ENCODE assay signal across 14 cellular contexts in the genomic region with DNA sequence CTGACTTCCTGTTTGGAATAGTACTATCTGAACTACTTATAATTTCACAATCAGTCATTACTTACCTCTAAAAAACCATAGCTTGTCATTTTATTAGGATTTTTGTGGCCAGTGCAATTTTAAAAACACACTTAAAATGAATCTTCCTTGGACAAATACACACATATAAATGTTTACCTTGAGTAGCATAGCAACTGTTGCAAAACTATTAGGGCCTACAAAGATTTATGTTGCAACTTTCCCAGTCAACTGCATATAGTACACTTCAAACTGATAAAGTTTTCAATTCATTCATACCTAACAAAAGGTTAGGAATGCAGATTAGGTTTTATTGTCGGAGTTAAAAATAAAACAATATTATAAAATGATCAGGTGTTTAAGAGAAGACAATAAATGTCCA.
DNase-seq lines count a peak whose midpoint lies in the region; ATAC-seq and TF ChIP-seq lines count a peak whose summit lies in the region.
"Had no signal": no experiment of that assay in that cellular context is flagged by ENCODE, and none has a peak within 500 bp of the region (broad histone marks: within the 10 kb centered on the region; RNA-seq: fewer than 3 reads in every experiment).

No MANE protein-coding gene starts in this region.

- no peak overlapping the region for H3K18ac ChIP-seq in mesenchymal stem cell (ENCODE audit: low read depth in 1 of 2, low read length in 2 of 2)

- H3K14ac ChIP-seq in mesenchymal stem cell (ENCODE audit: low read length in 2 of 2): no peak overlapping the region

- H2AK5ac ChIP-seq in mesenchymal stem cell (ENCODE audit: low read length, severe bottlenecking): no peak overlapping the region

- intact Hi-C loops in CD14-positive monocyte (cut with micrococcal nuclease) (no loop called here), posterior cingulate gyrus (cut with DNase I) (loop anchor here (10.0 kb wide), 1 partner anchor 186 kb away; no protein-coding TSS in a partner anchor)

- H2BK5ac ChIP-seq in mesenchymal stem cell (ENCODE audit: low read depth, low read length, poor library complexity, severe bottlenecking): peak overlapping the region; percentile 62

- H3K9me3 Mint-ChIP-seq in CD14-positive monocyte: peaks cover 0 to 2% (median 0%) of the 10 kb centered on the region in 7 donors
- H3K9me3 Mint-ChIP-seq: activated naive CD4-positive, alpha-beta T cell treated with anti-CD3 and anti-CD28 coated beads for 36 hours had no signal

- H2AFZ ChIP-seq in mesenchymal stem cell (ENCODE audit: low read depth, low read length): no peak overlapping the region

- ATAC-seq in GM21717 (IDR thresholded peaks at IDR 0.05; ENCODE audit: unreplicated experiment) (no peak), HG02840 (IDR thresholded peaks at IDR 0.05; ENCODE audit: low FRiP score, unreplicated experiment) (no peak)
- ATAC-seq: naive thymus-derived CD4-positive, alpha-beta T cell had no signal

- WGBS in mesenchymal stem cell: no CpG with 5 or more reads among the region's 1 CpG

- H3K4ac ChIP-seq in mesenchymal stem cell (ENCODE audit: low read depth in 1 of 2, low read length in 2 of 2): no peak overlapping the region

- H3K36me3 Mint-ChIP-seq in CD14-positive monocyte: peaks cover 2% of the 10 kb centered on the region in 2 donors
- H3K36me3 Mint-ChIP-seq: CD8-positive, alpha-beta memory T cell; naive thymus-derived CD4-positive, alpha-beta T cell had no signal

- peak overlapping the region; percentile 48 to 88 (median 75) for H3K27ac Mint-ChIP-seq in CD14-positive monocyte
- H3K27ac Mint-ChIP-seq: activated naive CD4-positive, alpha-beta T cell treated with anti-CD3 and anti-CD28 coated beads for 36 hours; CD8-positive, alpha-beta memory T cell; naive thymus-derived CD4-positive, alpha-beta T cell had no signal

- H3K23ac ChIP-seq in mesenchymal stem cell (ENCODE audit: low read length in 2 of 2): no peak overlapping the region

- H3K4me3 ChIP-seq in choroid plexus epithelial cell (ENCODE audit: low read depth, low read length): no peak overlapping the region
- H3K4me3 ChIP-seq in mesenchymal stem cell (ENCODE audit: insufficient read depth in 1 of 2, low read depth in 1 of 2, low read length in 2 of 2): peak overlapping the region in 1 of 2 experiments; percentile 13

- no peak overlapping the region for H3K4me2 ChIP-seq in mesenchymal stem cell (ENCODE audit: low read length, poor library complexity, severe bottlenecking)

- H3K79me1 ChIP-seq in mesenchymal stem cell (replicated peaks; ENCODE audit: low read length, poor library complexity, severe bottlenecking): peaks cover 9% of the 10 kb centered on the region

- H3K36me3 ChIP-seq in mesenchymal stem cell (ENCODE audit: control insufficient read depth in 1 of 2, insufficient read depth in 2 of 2, low read depth in 1 of 2, low read length in 2 of 2): peaks cover 3 to 4% of the 10 kb centered on the region in 2 experiments

- peaks cover 29% of the 10 kb centered on the region for H3K4me1 Mint-ChIP-seq in CD14-positive monocyte
- H3K4me1 Mint-ChIP-seq: CD8-positive, alpha-beta memory T cell; naive thymus-derived CD4-positive, alpha-beta T cell had no signal

- H2BK15ac ChIP-seq in mesenchymal stem cell (ENCODE audit: low read depth, poor library complexity, severe bottlenecking): no peak overlapping the region

- no peak overlapping the region for H3K4me3 Mint-ChIP-seq in CD14-positive monocyte
- H3K4me3 Mint-ChIP-seq: activated naive CD4-positive, alpha-beta T cell treated with anti-CD3 and anti-CD28 coated beads for 36 hours; CD8-positive, alpha-beta memory T cell; naive thymus-derived CD4-positive, alpha-beta T cell had no signal

- peaks cover 5% of the 10 kb centered on the region for H3K4me1 ChIP-seq in mesenchymal stem cell (ENCODE audit: control insufficient read depth, insufficient read depth, low read depth, low read length)

- peak overlapping the region; percentile 92 for H3K27ac ChIP-seq in mesenchymal stem cell (ENCODE audit: low read length, poor library complexity, severe bottlenecking)

- no peak for TF ChIP-seq CTCF in CD14-positive monocyte (IDR thresholded peaks at IDR 0.05)
- no peak for TF ChIP-seq CTCF in choroid plexus epithelial cell (conservative IDR thresholded peaks at IDR 0.05; ENCODE audit: low read depth, low read length)

- no peaks in the 10 kb centered on the region for H3K27me3 ChIP-seq in mesenchymal stem cell (ENCODE audit: control insufficient read depth in 1 of 2, insufficient read depth in 1 of 2, low read length in 2 of 2)

- H3K27me3 Mint-ChIP-seq in CD14-positive monocyte (ENCODE audit: low read depth in 3 of 3): peaks cover 0 to under 1% (median 0%) of the 10 kb centered on the region in 3 donors
- H3K27me3 Mint-ChIP-seq: CD8-positive, alpha-beta memory T cell; naive thymus-derived CD4-positive, alpha-beta T cell had no signal

- no peak overlapping the region for H2BK120ac ChIP-seq in mesenchymal stem cell (ENCODE audit: low read depth, low read length)

- no peak overlapping the region for H4K91ac ChIP-seq in mesenchymal stem cell (ENCODE audit: low read length)

- H2BK12ac ChIP-seq in mesenchymal stem cell (ENCODE audit: low read length in 2 of 2): no peak overlapping the region

- H3K9ac ChIP-seq in mesenchymal stem cell (ENCODE audit: low read length): peak overlapping the region; percentile 82

- H4K8ac ChIP-seq in mesenchymal stem cell (ENCODE audit: low read length): no peak overlapping the region

- no peak for DNase-seq in CD14-positive monocyte (ENCODE audit: low spot score)
- DNase-seq in LHCN-M2 (ENCODE audit: low read depth): peak; percentile 71
- DNase-seq in choroid plexus epithelial cell (ENCODE audit: low read depth): peak; percentile 88
- peak; percentile 93 for DNase-seq in mesenchymal stem cell
- DNase-seq in NCI-H146 treated with DMSO at 0.1 percent for 48 hours (lab: John Stamatoyannopoulos, UW; ENCODE audit: unreplicated experiment): no peak
- no peak for DNase-seq in posterior cingulate gyrus
- DNase-seq: activated naive CD4-positive, alpha-beta T cell treated with anti-CD3 and anti-CD28 coated beads for 36 hours; CD8-positive, alpha-beta memory T cell; naive thymus-derived CD4-positive, alpha-beta T cell; NCI-H1048; small intestine; substantia nigra had no signal

- H3K9me3 ChIP-seq in mesenchymal stem cell (ENCODE audit: control insufficient read depth, low read length): no peaks in the 10 kb centered on the region

Comparison
In these comparisons a context has a peak if more than half of its experiments do, and no peak if none do; other contexts are left out.
1. DNase-seq: peak in LHCN-M2 (single experiment), choroid plexus epithelial cell (single experiment) and mesenchymal stem cell (single experiment); none in CD14-positive monocyte (single experiment), NCI-H146 treated with DMSO at 0.1 percent for 48 hours (single experiment) and posterior cingulate gyrus (0 of 10).